17 cellular contexts compared by ENCODE assay signal in the genomic region with DNA sequence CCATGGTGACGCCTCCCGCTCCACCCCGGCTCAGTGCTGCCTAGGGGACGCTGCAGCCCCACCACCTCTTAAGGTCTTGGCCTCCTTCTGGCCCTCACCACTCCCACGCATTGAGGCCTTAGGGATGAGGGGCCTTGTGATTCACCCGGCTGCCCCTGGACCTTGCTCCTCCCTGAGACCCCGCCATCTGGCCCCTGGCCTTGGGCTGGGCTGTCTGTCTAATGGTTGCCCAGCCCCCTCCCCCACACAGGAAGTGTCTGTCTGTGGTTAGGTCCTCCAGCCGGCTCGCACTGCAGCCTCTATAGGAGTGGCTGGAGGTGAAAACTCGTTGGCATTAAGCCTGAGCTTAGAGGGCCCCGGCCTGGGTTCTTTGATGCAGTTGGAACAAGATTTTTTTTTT. TPM values are rescaled to one million over a fixed set of nuclear protein-coding genes. Genes with fewer than 3 reads are reported as not detected.
DNase-seq lines count a peak whose midpoint lies in the region; ATAC-seq, FAIRE-seq and TF ChIP-seq lines count a peak whose summit lies in the region.
"Had no signal": no experiment of that assay in that cellular context is flagged by ENCODE, and none has a peak within 500 bp of the region (broad histone marks: within the 10 kb centered on the region; RNA-seq: fewer than 3 reads in every experiment).

No MANE protein-coding gene starts in this region.

- no peak for FAIRE-seq in HepG2 (lab: Jason Lieb, UNC)
- FAIRE-seq: GM19239 had no signal

- H3K9me3 ChIP-seq in HepG2 (ENCODE audit: low read length) (peaks cover 42% of the 10 kb centered on the region), right lobe of liver (peaks cover 0 to 20% (median 11%) of the 10 kb centered on the region in 4 donors), WERI-Rb-1 (ENCODE audit: severe bottlenecking) (peaks cover 32% of the 10 kb centered on the region), hepatocyte (ENCODE audit: low read depth) (no peaks in the 10 kb centered on the region), smooth muscle cell (replicated peaks; ENCODE audit: low read depth) (no peaks in the 10 kb centered on the region), stomach (peaks cover 44 to 86% (median 65%) of the 10 kb centered on the region in 4 donors)

- TF ChIP-seq EP300 in HepG2 (IDR thresholded peaks at IDR 0.05; ENCODE audit: low read depth in 2 of 2, low read length in 2 of 2), result no peak
- no peak for TF ChIP-seq EP300 in HepG2 (CRISPR knock-in tag; IDR thresholded peaks at IDR 0.05; ENCODE audit: borderline replicate concordance)
- TF ChIP-seq EP300 in stomach (IDR thresholded peaks at IDR 0.05), result no peak

- peaks cover 40% of the 10 kb centered on the region for H3F3A ChIP-seq in smooth muscle cell (ENCODE audit: low read depth)

- H3K9ac ChIP-seq in HepG2 (ENCODE audit: insufficient read depth, low read depth, low read length), result no peak overlapping the region
- H3K9ac ChIP-seq in smooth muscle cell (ENCODE audit: low read depth), result peak overlapping the region; percentile 77

- H3K79me2 ChIP-seq in HepG2 (ENCODE audit: insufficient read depth, low read length) (peaks cover 27% of the 10 kb centered on the region), hepatocyte (peaks cover 55% of the 10 kb centered on the region), smooth muscle cell (ENCODE audit: low read depth) (peaks cover 48% of the 10 kb centered on the region)

- DNase-seq in HepG2 (ENCODE audit: low spot score) (no peak), right lobe of liver (no peak), WERI-Rb-1 (peak; percentile 52), hepatocyte (ENCODE audit: low spot score) (peak; percentile 61), smooth muscle cell (lab: John Stamatoyannopoulos, UW; ENCODE audit: unreplicated experiment) (no peak), stomach (no peak)
- no peak for DNase-seq in activated CD8-positive, alpha-beta memory T cell treated with anti-CD3 and anti-CD28 coated beads, Interleukin-2, amount 10 ng/mL, durations not matched to agents 7 days and 5 days
- DNase-seq: AML-193; CD4-positive, CD25-positive, alpha-beta regulatory T cell; MV-4-11; NCI-H1436 treated with DMSO at 0.1 percent for 48 hours; NCI-H226; NCI-H526; NK-92 treated with Interleukin-12 subunit alpha and Interleukin-12 subunit beta, amount 100 ng/mL, for 24 hours had no signal

- ATAC-seq in HepG2, result no peak
- ATAC-seq in right lobe of liver, result no peak
- no peak for ATAC-seq in HG02623 (IDR thresholded peaks at IDR 0.05; ENCODE audit: unreplicated experiment)
- no peak for ATAC-seq in activated CD8-positive, alpha-beta memory T cell treated with anti-CD3 and anti-CD28 coated beads, Interleukin-2, amount 10 ng/mL, durations not matched to agents 7 days and 5 days

- no peaks in the 10 kb centered on the region for H3K9me2 ChIP-seq in hepatocyte (replicated peaks; ENCODE audit: insufficient read depth)

- H2AFZ ChIP-seq in HepG2 (ENCODE audit: low read length), result no peak overlapping the region
- no peak overlapping the region for H2AFZ ChIP-seq in hepatocyte
- H2AFZ ChIP-seq in smooth muscle cell (ENCODE audit: low read depth), result no peak overlapping the region

- no peaks in the 10 kb centered on the region for H4K20me1 ChIP-seq in HepG2 (ENCODE audit: insufficient read depth, low read length)
- no peaks in the 10 kb centered on the region for H4K20me1 ChIP-seq in hepatocyte (ENCODE audit: insufficient read depth, poor library complexity, severe bottlenecking)
- peaks cover 7% of the 10 kb centered on the region for H4K20me1 ChIP-seq in smooth muscle cell (ENCODE audit: low read depth)

- in situ Hi-C loops in HepG2 (cut with HindIII; ENCODE audit: extremely low pct_ligation_motif_present, low pct_unique_long_range_greater_than_20kb), result no loop called here

- H3K27ac Mint-ChIP-seq in activated CD8-positive, alpha-beta memory T cell treated with anti-CD3 and anti-CD28 coated beads, Interleukin-2, amount 10 ng/mL, durations not matched to agents 7 days and 5 days, result no peak overlapping the region
- H3K27ac Mint-ChIP-seq: CD4-positive, CD25-positive, alpha-beta regulatory T cell had no signal

- H3K36me3 Mint-ChIP-seq in activated CD8-positive, alpha-beta memory T cell treated with anti-CD3 and anti-CD28 coated beads, Interleukin-2, amount 10 ng/mL, durations not matched to agents 7 days and 5 days, result peaks cover 87% of the 10 kb centered on the region

- TF ChIP-seq RAD21 in HepG2 (CRISPR knock-in tag; IDR thresholded peaks at IDR 0.05), result no peak

- no peak overlapping the region for H3K4me3 ChIP-seq in HepG2 (replicated peaks in 1 of 3; ENCODE audit: insufficient read depth in 1 of 3, low read depth in 2 of 3, low read length in 3 of 3)
- no peak overlapping the region for H3K4me3 ChIP-seq in right lobe of liver
- no peak overlapping the region for H3K4me3 ChIP-seq in WERI-Rb-1 (ENCODE audit: low read depth, low read length)
- H3K4me3 ChIP-seq in hepatocyte, result no peak overlapping the region
- peak overlapping the region; percentile 82 for H3K4me3 ChIP-seq in smooth muscle cell
- no peak overlapping the region for H3K4me3 ChIP-seq in stomach

- intact Hi-C loops in HepG2 (cut with micrococcal nuclease; ENCODE audit: unreplicated experiment) (no loop called here), right lobe of liver (cut with DNase I) (no loop called here), stomach (cut with DNase I; ENCODE audit: low total_unique reads) (no loop called here)

- TF ChIP-seq CTCF in HepG2 (CRISPR knock-in tag; IDR thresholded peaks at IDR 0.05) (no peak), right lobe of liver (IDR thresholded peaks at IDR 0.05) (no peak), WERI-Rb-1 (IDR thresholded peaks at IDR 0.05; ENCODE audit: low read depth, low read length) (no peak), hepatocyte (IDR thresholded peaks at IDR 0.05; ENCODE audit: poor library complexity) (no peak), smooth muscle cell (IDR thresholded peaks at IDR 0.05; ENCODE audit: borderline replicate concordance, insufficient read depth, poor library complexity, severe bottlenecking) (peak; percentile 13), stomach (IDR thresholded peaks at IDR 0.05) (no peak)

- H3K27ac ChIP-seq in HepG2 (ENCODE audit: extremely low read length, insufficient read depth, low read length), result peak overlapping the region; percentile 23
- no peak overlapping the region for H3K27ac ChIP-seq in right lobe of liver
- H3K27ac ChIP-seq in WERI-Rb-1, result no peak overlapping the region
- peak overlapping the region; percentile 96 for H3K27ac ChIP-seq in hepatocyte
- H3K27ac ChIP-seq in smooth muscle cell (ENCODE audit: low read depth), result peak overlapping the region; percentile 95
- no peak overlapping the region for H3K27ac ChIP-seq in stomach

- H3K27me3 ChIP-seq in HepG2 (ENCODE audit: control insufficient read depth in 1 of 2, insufficient read depth in 2 of 2, low read length in 2 of 2) (no peaks in the 10 kb centered on the region; a peak in 1 of 5 replicates), right lobe of liver (no peaks in the 10 kb centered on the region), WERI-Rb-1 (ENCODE audit: insufficient read depth, low read depth, severe bottlenecking) (no peaks in the 10 kb centered on the region), hepatocyte (no peaks in the 10 kb centered on the region), smooth muscle cell (ENCODE audit: low read depth) (no peaks in the 10 kb centered on the region), stomach (no peaks in the 10 kb centered on the region)

- TF ChIP-seq POLR2A in HepG2 (IDR thresholded peaks at IDR 0.05; ENCODE audit: insufficient read depth in 1 of 2, low read depth in 2 of 2, low read length in 2 of 2) (no peak), right lobe of liver (IDR thresholded peaks at IDR 0.05) (no peak), stomach (IDR thresholded peaks at IDR 0.05) (no peak)

- H3K4me2 ChIP-seq in HepG2 (ENCODE audit: low read depth, low read length), result no peak overlapping the region
- H3K4me2 ChIP-seq in hepatocyte, result peak overlapping the region; percentile 83
- peak overlapping the region; percentile 93 for H3K4me2 ChIP-seq in smooth muscle cell

- H3K4me1 Mint-ChIP-seq in activated CD8-positive, alpha-beta memory T cell treated with anti-CD3 and anti-CD28 coated beads, Interleukin-2, amount 10 ng/mL, durations not matched to agents 7 days and 5 days, result peaks cover 16% of the 10 kb centered on the region

- peaks cover 16% of the 10 kb centered on the region for H3K4me1 ChIP-seq in HepG2 (ENCODE audit: insufficient read depth, low read length)
- H3K4me1 ChIP-seq in right lobe of liver, result no peaks in the 10 kb centered on the region
- peaks cover 31% of the 10 kb centered on the region for H3K4me1 ChIP-seq in hepatocyte (ENCODE audit: insufficient read depth)
- H3K4me1 ChIP-seq in smooth muscle cell (ENCODE audit: low read depth), result peaks cover 59% of the 10 kb centered on the region
- H3K4me1 ChIP-seq in stomach, result peaks cover 7 to 15% (median 8%) of the 10 kb centered on the region in 4 donors

- CTCF ChIA-PET in HepG2 (lab: Yijun Ruan, JAX; ENCODE audit: low intra/inter-chr PET ratio, low total read pairs), result no interaction called here
- CTCF ChIA-PET in activated CD8-positive, alpha-beta memory T cell treated with anti-CD3 and anti-CD28 coated beads, Interleukin-2, amount 10 ng/mL, durations not matched to agents 7 days and 5 days (lab: Charles Lee), result no interaction called here

- no TSS peak for BruUV-seq in HepG2 (replicated peaks; lab: Mats Ljungman, UMichigan)

- no peak overlapping the region for H3K4me3 Mint-ChIP-seq in activated CD8-positive, alpha-beta memory T cell treated with anti-CD3 and anti-CD28 coated beads, Interleukin-2, amount 10 ng/mL, durations not matched to agents 7 days and 5 days

- POLR2A ChIA-PET in HepG2 (lab: Yijun Ruan, JAX), result no interaction called here

- no peaks in the 10 kb centered on the region for H3K27me3 Mint-ChIP-seq in activated CD8-positive, alpha-beta memory T cell treated with anti-CD3 and anti-CD28 coated beads, Interleukin-2, amount 10 ng/mL, durations not matched to agents 7 days and 5 days
- H3K27me3 Mint-ChIP-seq: CD4-positive, CD25-positive, alpha-beta regulatory T cell had no signal

- 70% methylated on average over 11 of the region's 11 CpGs for WGBS in HepG2 (ENCODE audit: low lambda C conversion rate)
- WGBS in right lobe of liver (ENCODE audit: insufficient coverage, low coverage, low lambda C conversion rate, missing lambda C conversion rate), result 78% methylated on average over 5 of the region's 11 CpGs
- WGBS in hepatocyte (ENCODE audit: low lambda C conversion rate, missing lambda C conversion rate), result 38% methylated on average over 11 of the region's 11 CpGs
- 8% methylated on average over 11 of the region's 11 CpGs for WGBS in smooth muscle cell (ENCODE audit: low lambda C conversion rate)
- 89 to 99% (median 97%) methylated on average over 11 of the region's 11 CpGs for WGBS in stomach, 5 donors

- H3K36me3 ChIP-seq in HepG2 (replicated peaks in 1 of 2; ENCODE audit: control insufficient read depth in 1 of 2, insufficient read depth in 2 of 2, low read length in 2 of 2) (peaks cover 2 to 4% of the 10 kb centered on the region in 2 experiments; a peak in 3 of 5 replicates), right lobe of liver (peaks cover 0 to 11% (median 0%) of the 10 kb centered on the region in 4 donors), WERI-Rb-1 (peaks cover 29% of the 10 kb centered on the region), hepatocyte (replicated peaks; ENCODE audit: insufficient read depth, low read depth) (no peaks in the 10 kb centered on the region), smooth muscle cell (ENCODE audit: low read depth) (no peaks in the 10 kb centered on the region), stomach (peaks cover 6 to 39% (median 26%) of the 10 kb centered on the region in 4 donors)

- peaks cover 37% of the 10 kb centered on the region for H3K9me3 Mint-ChIP-seq in activated CD8-positive, alpha-beta memory T cell treated with anti-CD3 and anti-CD28 coated beads, Interleukin-2, amount 10 ng/mL, durations not matched to agents 7 days and 5 days (ENCODE audit: low read depth)

RNA-seq across cellular contexts. Expression of gene MTHFS, which starts 21.5 kb away (rescaled TPM):
- total RNA-seq in HepG2 (2016; rRNA removed; fragmentation: Illumina TruSeq; extraction: Trizol), result 37.0 and 52.4 TPM in 2 replicates
- 27.5 and 32.2 TPM in 2 replicates for total RNA-seq in HepG2 (2016; cell fraction: cytosol; rRNA removed; fragmentation: Illumina TruSeq; extraction: Trizol; ENCODE audit: low read depth)
- total RNA-seq in HepG2 (2016; cell fraction: insoluble cytoplasmic fraction; rRNA removed; fragmentation: Illumina TruSeq; extraction: Trizol), result 35.9 and 52.4 TPM in 2 replicates
- total RNA-seq in HepG2 (2016; cell fraction: membrane; rRNA removed; fragmentation: Illumina TruSeq; extraction: Trizol), result 35.1 and 35.8 TPM in 2 replicates
- total RNA-seq in HepG2 (2016; cell fraction: nucleus; rRNA removed; fragmentation: Illumina TruSeq; extraction: Trizol), result 20.8 and 21.2 TPM in 2 replicates
- 48.7 and 49.7 TPM in 2 replicates for polyA plus RNA-seq in HepG2 (2011; rRNA removed)
- 51.7 and 69.8 TPM in 2 replicates for polyA plus RNA-seq in HepG2 (2011; cell fraction: cytosol; rRNA removed)
- 17.3 and 18.6 TPM in 2 replicates for polyA plus RNA-seq in HepG2 (2011; cell fraction: nucleus; rRNA removed)
- polyA plus RNA-seq in HepG2 (2012), result 54.3 and 54.5 TPM in 2 replicates
- polyA plus RNA-seq in HepG2 (2016; cell fraction: cytosol; fragmentation: Illumina TruSeq; extraction: Trizol; ENCODE audit: low read depth), result 37.9 and 57.9 TPM in 2 replicates
- 97.4 and 99.9 TPM in 2 replicates for polyA plus RNA-seq in HepG2 (2016; cell fraction: insoluble cytoplasmic fraction; fragmentation: Illumina TruSeq; extraction: Trizol; ENCODE audit: low read depth)
- 50.6 and 54.6 TPM in 2 replicates for polyA plus RNA-seq in HepG2 (2016; cell fraction: membrane; fragmentation: Illumina TruSeq; extraction: Trizol; ENCODE audit: low read depth)
- polyA plus RNA-seq in HepG2 (2016; cell fraction: nucleus; fragmentation: Illumina TruSeq; extraction: Trizol; ENCODE audit: insufficient read depth, low read depth), result 42.9 and 44.8 TPM in 2 replicates
- 7.5 and 10.8 TPM in 2 replicates for polyA minus RNA-seq in HepG2 (2011; rRNA and poly(A)+ RNA removed; ENCODE audit: low replicate concordance)
- 17.3 and 20.8 TPM in 2 replicates for polyA minus RNA-seq in HepG2 (2011; cell fraction: cytosol; rRNA and poly(A)+ RNA removed)
- 30.0 and 33.6 TPM in 2 replicates for polyA minus RNA-seq in HepG2 (2011; cell fraction: nucleus; rRNA and poly(A)+ RNA removed)
- 100 to 1,000 TPM in 5 of 6 experiments, 10 to 100 TPM in 1; 82.7 to 186 (median 158) TPM for total RNA-seq in right lobe of liver
- total RNA-seq in hepatocyte, result 89.4 and 99.9 TPM in 2 replicates
- 84.0 and 84.5 TPM in 2 replicates for polyA plus RNA-seq in hepatocyte
- total RNA-seq in smooth muscle cell, result 64.4 and 64.8 TPM in 2 replicates
- 46.7 and 56.0 TPM in 2 replicates for polyA plus RNA-seq in smooth muscle cell
- total RNA-seq in activated CD8-positive, alpha-beta memory T cell treated with anti-CD3 and anti-CD28 coated beads, Interleukin-2, amount 10 ng/mL, durations not matched to agents 7 days and 5 days, result 10 to 100 TPM; 17.0 to 22.1 TPM
- 10 to 100 TPM in 2 of 5 donors, 1 to 10 TPM in 1, not detected in 2; 5.7 to 31.0 (median 17.9) TPM for total RNA-seq in stomach
- 100 to 1,000 TPM in 1 of 3 donors, 10 to 100 TPM in 2; 65.1 to 101 (median 86.7) TPM for polyA plus RNA-seq in stomach

RNA-seq across cellular contexts. Expression of gene BCL2A1, which starts 52.7 kb away (rescaled TPM):
- 0.31 and 0.97 TPM in 2 replicates for total RNA-seq in HepG2 (2016; rRNA removed; fragmentation: Illumina TruSeq; extraction: Trizol)
- 0.30 and 0.44 TPM in 2 replicates for total RNA-seq in HepG2 (2016; cell fraction: cytosol; rRNA removed; fragmentation: Illumina TruSeq; extraction: Trizol; ENCODE audit: low read depth)
- 0.24 and 0.89 TPM in 2 replicates for total RNA-seq in HepG2 (2016; cell fraction: insoluble cytoplasmic fraction; rRNA removed; fragmentation: Illumina TruSeq; extraction: Trizol)
- 0.31 TPM in 1 of 2 replicates, not detected in the other for total RNA-seq in HepG2 (2016; cell fraction: membrane; rRNA removed; fragmentation: Illumina TruSeq; extraction: Trizol)
- total RNA-seq in HepG2 (2016; cell fraction: nucleus; rRNA removed; fragmentation: Illumina TruSeq; extraction: Trizol), result 0.53 TPM in 1 of 2 replicates, not detected in the other
- 0.08 and 0.21 TPM in 2 replicates for polyA plus RNA-seq in HepG2 (2011; rRNA removed)
- polyA plus RNA-seq in HepG2 (2011; cell fraction: cytosol; rRNA removed), result 0.25 and 0.49 TPM in 2 replicates
- not detected in 2 replicates for polyA plus RNA-seq in HepG2 (2011; cell fraction: nucleus; rRNA removed)
- polyA plus RNA-seq in HepG2 (2012), result not detected in 2 replicates
- 0.27 and 0.36 TPM in 2 replicates for polyA plus RNA-seq in HepG2 (2016; cell fraction: cytosol; fragmentation: Illumina TruSeq; extraction: Trizol; ENCODE audit: low read depth)
- polyA plus RNA-seq in HepG2 (2016; cell fraction: insoluble cytoplasmic fraction; fragmentation: Illumina TruSeq; extraction: Trizol; ENCODE audit: low read depth), result 0.25 and 0.56 TPM in 2 replicates
- polyA plus RNA-seq in HepG2 (2016; cell fraction: membrane; fragmentation: Illumina TruSeq; extraction: Trizol; ENCODE audit: low read depth), result 0.29 and 0.38 TPM in 2 replicates
- not detected in 2 replicates for polyA plus RNA-seq in HepG2 (2016; cell fraction: nucleus; fragmentation: Illumina TruSeq; extraction: Trizol; ENCODE audit: insufficient read depth, low read depth)
- 0.30 TPM in 1 of 2 replicates, not detected in the other for polyA minus RNA-seq in HepG2 (2011; rRNA and poly(A)+ RNA removed; ENCODE audit: low replicate concordance)
- polyA minus RNA-seq in HepG2 (2011; cell fraction: cytosol; rRNA and poly(A)+ RNA removed), result not detected in 2 replicates
- not detected in 2 replicates for polyA minus RNA-seq in HepG2 (2011; cell fraction: nucleus; rRNA and poly(A)+ RNA removed)
- 1 to 10 TPM in 4 of 6 experiments, under 1 TPM in 2; 0.26 to 6.9 (median 1.8) TPM for total RNA-seq in right lobe of liver
- 7.8 and 9.9 TPM in 2 replicates for total RNA-seq in hepatocyte
- polyA plus RNA-seq in hepatocyte, result 8.4 and 11.1 TPM in 2 replicates
- total RNA-seq in smooth muscle cell, result 18.2 and 21.1 TPM in 2 replicates
- 13.4 and 14.3 TPM in 2 replicates for polyA plus RNA-seq in smooth muscle cell
- 10 to 100 TPM; 12.0 to 13.8 TPM for total RNA-seq in activated CD8-positive, alpha-beta memory T cell treated with anti-CD3 and anti-CD28 coated beads, Interleukin-2, amount 10 ng/mL, durations not matched to agents 7 days and 5 days
- total RNA-seq in stomach, result 10 to 100 TPM in 1 of 5 donors, 1 to 10 TPM in 1, under 1 TPM in 1, not detected in 2; 0.87 to 12.5 (median 2.8) TPM
- 10 to 100 TPM in 1 of 3 donors, 1 to 10 TPM in 2; 3.8 to 29.4 (median 4.4) TPM for polyA plus RNA-seq in stomach
- total RNA-seq: LHCN-M2 had no signal

Comparison
In these comparisons a context has a peak if more than half of its experiments do, and no peak if none do; other contexts are left out.
1. H3K27ac ChIP-seq: peak in HepG2 (single experiment), hepatocyte (single experiment) and smooth muscle cell (single experiment); none in right lobe of liver (0 of 3), WERI-Rb-1 (single experiment) and stomach (0 of 5).
2. DNase-seq: peak in WERI-Rb-1 (single experiment) and hepatocyte (single experiment); none in HepG2 (single experiment), right lobe of liver (0 of 3), smooth muscle cell (single experiment), activated CD8-positive, alpha-beta memory T cell treated with anti-CD3 and anti-CD28 coated beads, Interleukin-2, amount 10 ng/mL, durations not matched to agents 7 days and 5 days (single experiment) and stomach (single experiment).